Comparison of ENCODE assay signal across 14 cellular contexts in the genomic region with DNA sequence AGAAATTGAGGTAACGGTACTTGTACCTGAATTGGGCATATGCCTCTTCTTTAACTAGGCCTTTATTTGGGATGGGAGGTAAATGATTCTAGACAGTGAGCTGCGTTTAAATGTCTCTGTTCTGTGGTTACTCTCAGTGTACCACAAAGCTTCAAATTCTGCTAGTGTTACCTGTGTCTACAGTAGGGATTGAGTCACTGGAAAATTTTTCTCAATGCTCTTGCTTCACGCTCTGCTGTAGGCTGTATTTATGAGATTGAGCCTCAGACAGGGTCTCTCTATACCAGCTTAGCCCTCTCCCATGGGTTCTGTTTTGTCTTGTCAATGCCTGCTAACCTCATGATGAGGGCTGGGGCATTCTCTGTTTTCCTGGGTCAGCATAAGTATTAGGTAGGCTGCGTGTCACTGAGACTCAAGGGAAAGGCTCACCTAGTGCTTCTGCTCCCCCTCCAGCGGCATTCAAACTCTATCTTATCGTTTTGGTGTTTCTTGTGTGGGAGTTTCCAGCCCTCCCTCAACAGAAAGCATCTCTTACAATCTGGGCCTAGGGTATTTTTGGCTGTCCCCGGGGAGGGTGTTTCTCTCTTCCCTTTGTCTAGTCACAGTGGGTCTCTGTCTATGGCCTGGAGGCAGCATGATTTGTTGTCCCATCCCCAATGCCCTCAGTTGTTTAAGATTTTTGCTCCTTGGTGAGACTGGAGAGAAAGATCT.
DNase-seq lines count a peak whose midpoint lies in the region; ATAC-seq, FAIRE-seq and TF ChIP-seq lines count a peak whose summit lies in the region.
"Had no signal": no experiment of that assay in that cellular context is flagged by ENCODE, and none has a peak within 500 bp of the region (broad histone marks: within the 10 kb centered on the region; RNA-seq: fewer than 3 reads in every experiment).

No MANE protein-coding gene starts in this region.

- H3K27me3 ChIP-seq in Peyer's patch = no peaks in the 10 kb centered on the region
- H3K27me3 ChIP-seq: hepatocyte, right atrium auricular region had no signal

- no peak for TF ChIP-seq POLR2A in Peyer's patch (IDR thresholded peaks at IDR 0.05)

- H3K36me3 ChIP-seq in kidney (ENCODE audit: control insufficient read depth in 1 of 2, insufficient read depth in 2 of 2, low read length in 2 of 2) (no peaks in the 10 kb centered on the region), Peyer's patch (no peaks in the 10 kb centered on the region)
- H3K36me3 ChIP-seq: right atrium auricular region had no signal

- intact Hi-C loops in kidney (cut with DNase I) = no loop called here

- H3K4me1 ChIP-seq in kidney (ENCODE audit: control insufficient read depth in 1 of 2, insufficient read depth in 1 of 2, low read depth in 1 of 2, low read length in 2 of 2) (no peaks in the 10 kb centered on the region), Peyer's patch (no peaks in the 10 kb centered on the region)
- H3K4me1 ChIP-seq: right atrium auricular region had no signal

- ATAC-seq in activated CD4-positive, CD25-positive, alpha-beta regulatory T cell treated with anti-CD3 and anti-CD28 coated beads, Interleukin-2, amount 50 U/mL, for 24 hours = peak; percentile 35 to 58
- ATAC-seq in GM21447 (IDR thresholded peaks at IDR 0.05; ENCODE audit: unreplicated experiment) (peak; percentile 70), HG03066 (IDR thresholded peaks at IDR 0.05; ENCODE audit: low read depth, unreplicated experiment) (peak; percentile 58)

- H3K4me3 ChIP-seq in kidney (ENCODE audit: low read length in 2 of 2) (no peak overlapping the region), Peyer's patch (no peak overlapping the region), coronary artery (no peak overlapping the region)
- H3K4me3 ChIP-seq: hepatocyte, right atrium auricular region had no signal

- no peak for FAIRE-seq in kidney (lab: Jason Lieb, UNC)
- FAIRE-seq: A204.1 had no signal

- no peak for TF ChIP-seq CTCF in kidney (IDR thresholded peaks at IDR 0.05; ENCODE audit: borderline replicate concordance, extremely low read depth, insufficient read depth)
- TF ChIP-seq CTCF in Peyer's patch (IDR thresholded peaks at IDR 0.05) = no peak
- no peak for TF ChIP-seq CTCF in coronary artery (IDR thresholded peaks at IDR 0.05)

- H3K27ac ChIP-seq in kidney (ENCODE audit: low read depth in 2 of 2, low read length in 2 of 2) (no peak overlapping the region), Peyer's patch (no peak overlapping the region), coronary artery (no peak overlapping the region)
- H3K27ac ChIP-seq: hepatocyte, right atrium auricular region had no signal

- H3K9me3 ChIP-seq in kidney (ENCODE audit: control insufficient read depth in 1 of 2, low read length in 2 of 2) = no peaks in the 10 kb centered on the region
- H3K9me3 ChIP-seq in Peyer's patch = no peaks in the 10 kb centered on the region
- H3K9me3 ChIP-seq: right atrium auricular region had no signal

- no peak overlapping the region for H3K9ac ChIP-seq in kidney (ENCODE audit: low read length in 2 of 2)

- DNase-seq in activated CD4-positive, CD25-positive, alpha-beta regulatory T cell treated with anti-CD3 and anti-CD28 coated beads, Interleukin-2, amount 50 U/mL, for 72 hours = no peak
- DNase-seq in kidney (peak; percentile 15), Peyer's patch (no peak), NCI-H187 (lab: John Stamatoyannopoulos, UW) (no peak), coronary artery (ENCODE audit: low spot score) (no peak)
- DNase-seq: DMS53, endodermal cell, mesendoderm had no signal
